ENCODE assay signal across 20 cellular contexts in the genomic region with DNA sequence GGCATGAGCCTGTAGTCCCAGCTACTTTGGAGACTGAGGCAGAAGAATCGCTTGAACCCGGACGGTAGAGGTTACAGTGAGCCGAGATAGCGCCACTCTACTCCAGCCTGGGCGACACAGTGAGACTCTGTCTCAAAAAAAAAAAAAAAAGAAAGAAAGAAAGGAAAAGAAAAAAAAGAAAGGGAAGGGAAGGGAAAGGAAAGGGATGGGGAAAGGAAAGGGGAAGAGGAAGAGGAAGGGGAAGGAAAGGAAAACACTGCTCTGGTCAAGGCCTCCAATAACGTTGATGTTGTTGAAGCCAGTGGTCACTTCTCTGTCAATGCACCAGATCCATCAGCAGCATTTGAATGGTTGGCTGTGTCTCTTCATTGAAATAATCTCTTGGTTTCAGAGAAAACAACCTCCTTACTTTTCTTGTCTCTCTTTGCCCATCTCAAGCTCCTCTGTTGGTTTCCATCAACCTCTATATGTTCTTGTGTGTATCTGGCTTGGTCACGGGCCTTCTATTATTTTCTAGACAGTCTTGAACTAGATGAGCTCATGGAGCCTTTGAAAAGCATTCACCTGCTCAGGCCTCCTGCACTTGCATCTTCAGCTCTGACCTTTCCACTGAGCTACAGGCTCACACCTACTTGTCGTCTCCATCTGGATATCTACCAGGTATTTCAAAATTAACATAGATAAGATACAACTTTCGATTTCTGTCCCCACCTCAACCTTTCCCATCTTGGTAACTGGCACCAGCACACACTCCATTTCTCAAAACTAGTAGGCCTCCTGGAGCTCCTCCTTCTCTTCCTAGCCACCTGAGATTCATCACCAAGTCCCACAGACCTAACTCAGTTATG.
"Had no signal": no experiment of that assay in that cellular context is flagged by ENCODE, and none has a peak within 500 bp of the region (broad histone marks: within the 10 kb centered on the region; RNA-seq: fewer than 3 reads in every experiment).

No MANE protein-coding gene starts in this region.

- H3K4me1 Mint-ChIP-seq: mesothelial cell of epicardium; naive B cell; neural progenitor cell; stimulated activated naive B cell treated with anti-CD40 and anti-IgM and Interleukin-4, amounts not matched to agents 10 μg/mL and 1 μg/mL and 100 μg/mL, for 72 hours had no signal

- H3K9me3 Mint-ChIP-seq: effector memory CD8-positive, alpha-beta T cell; mesothelial cell of epicardium; naive B cell; natural killer cell treated with Interleukin-12 subunit alpha and Interleukin-12 subunit beta and Interleukin-15 and Interleukin-18, amount 100 ng/mL, for 72 hours; neural progenitor cell; stimulated activated naive CD8-positive, alpha-beta T cell treated with anti-CD3 and anti-CD28 coated beads, Interleukin-15, Interleukin-2, amounts not matched to agents 100 ng/mL and 50 ng/mL, for 24 hours had no signal

- H3K4me3 ChIP-seq: left lung, mucosa of descending colon, neural progenitor cell, prostate gland, right atrium auricular region, sigmoid colon, spleen, transverse colon had no signal

- H3K27ac ChIP-seq: left lung, neural progenitor cell, parathyroid adenoma, prostate gland, right atrium auricular region, sigmoid colon, spleen, transverse colon had no signal

- H3K27me3 ChIP-seq: left lung, neural progenitor cell, right atrium auricular region, sigmoid colon, transverse colon had no signal

- DNase-seq: cortex of kidney; effector memory CD8-positive, alpha-beta T cell; erythroblast; kidney; left lung; mesenchymal stem cell; naive B cell; sigmoid colon; spleen; stimulated activated CD4-positive, alpha-beta T cell treated with anti-CD3 and anti-CD28 coated beads, Interleukin-4, amount 100 ng/mL, for 4 hours; stimulated activated naive B cell treated with anti-CD40 and anti-IgM and Interleukin-4, amounts not matched to agents 10 μg/mL and 1 μg/mL and 100 μg/mL, for 72 hours; transverse colon had no signal

- H3K4me3 Mint-ChIP-seq: effector memory CD8-positive, alpha-beta T cell; mesothelial cell of epicardium; naive B cell; natural killer cell treated with Interleukin-12 subunit alpha and Interleukin-12 subunit beta and Interleukin-15 and Interleukin-18, amount 100 ng/mL, for 72 hours; neural progenitor cell; stimulated activated naive B cell treated with anti-CD40 and anti-IgM and Interleukin-4, amounts not matched to agents 10 μg/mL and 1 μg/mL and 100 μg/mL, for 72 hours; stimulated activated naive CD8-positive, alpha-beta T cell treated with anti-CD3 and anti-CD28 coated beads, Interleukin-15, Interleukin-2, amounts not matched to agents 100 ng/mL and 50 ng/mL, for 24 hours had no signal

- H3K36me3 ChIP-seq: left lung, neural progenitor cell, prostate gland, right atrium auricular region, sigmoid colon, spleen, transverse colon had no signal

- H3K4me1 ChIP-seq: left lung, neural progenitor cell, parathyroid adenoma, prostate gland, right atrium auricular region, sigmoid colon, spleen had no signal

- ATAC-seq: effector memory CD8-positive, alpha-beta T cell; left lung; natural killer cell treated with Interleukin-12 subunit alpha and Interleukin-12 subunit beta and Interleukin-15 and Interleukin-18, amount 100 ng/mL, for 72 hours; stimulated activated naive B cell treated with anti-CD40 and anti-IgM and Interleukin-4, amounts not matched to agents 10 μg/mL and 1 μg/mL and 100 μg/mL, for 72 hours had no signal

- H3K36me3 Mint-ChIP-seq: mesothelial cell of epicardium; naive B cell; natural killer cell treated with Interleukin-12 subunit alpha and Interleukin-12 subunit beta and Interleukin-15 and Interleukin-18, amount 100 ng/mL, for 72 hours; neural progenitor cell; stimulated activated naive B cell treated with anti-CD40 and anti-IgM and Interleukin-4, amounts not matched to agents 10 μg/mL and 1 μg/mL and 100 μg/mL, for 72 hours had no signal

- H3K27ac Mint-ChIP-seq: mesothelial cell of epicardium; natural killer cell treated with Interleukin-12 subunit alpha and Interleukin-12 subunit beta and Interleukin-15 and Interleukin-18, amount 100 ng/mL, for 72 hours; stimulated activated naive B cell treated with anti-CD40 and anti-IgM and Interleukin-4, amounts not matched to agents 10 μg/mL and 1 μg/mL and 100 μg/mL, for 72 hours; stimulated activated naive CD8-positive, alpha-beta T cell treated with anti-CD3 and anti-CD28 coated beads, Interleukin-15, Interleukin-2, amounts not matched to agents 100 ng/mL and 50 ng/mL, for 24 hours had no signal

- H3K9me3 ChIP-seq: left lung, mucosa of descending colon, prostate gland, right atrium auricular region, sigmoid colon, spleen, transverse colon had no signal
